19 cellular contexts compared by ENCODE assay signal in the genomic region with DNA sequence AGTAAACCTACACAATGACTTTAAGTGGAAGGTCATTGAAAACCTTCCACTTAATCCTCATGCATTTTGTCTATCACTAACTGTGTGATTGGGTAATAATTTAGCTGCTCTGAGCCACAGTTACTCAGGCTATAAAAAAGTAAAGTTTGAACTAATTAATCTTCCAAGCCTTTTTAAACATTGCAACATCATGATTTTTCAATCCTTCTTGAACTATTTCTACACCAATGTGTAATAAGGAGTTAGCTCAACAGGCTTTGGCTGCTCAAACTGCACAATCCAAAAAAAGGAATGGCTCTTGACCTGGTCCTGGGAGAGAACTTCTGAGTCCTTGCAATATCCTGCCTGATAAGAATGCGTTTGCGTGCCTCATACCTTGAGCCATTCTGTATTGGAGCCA. TPM values are rescaled to one million over a fixed set of nuclear protein-coding genes. Genes with fewer than 3 reads are reported as not detected.
DNase-seq lines count a peak whose midpoint lies in the region; TF ChIP-seq lines count a peak whose summit lies in the region.
"Had no signal": no experiment of that assay in that cellular context is flagged by ENCODE, and none has a peak within 500 bp of the region (broad histone marks: within the 10 kb centered on the region; RNA-seq: fewer than 3 reads in every experiment).

No MANE protein-coding gene starts in this region.

- H3K18ac ChIP-seq in H9 (ENCODE audit: insufficient read length, low read depth, low read length), result no peak overlapping the region

- H3K27me3 Mint-ChIP-seq in H9 (ENCODE audit: low read depth), result no peaks in the 10 kb centered on the region
- peaks cover 35% of the 10 kb centered on the region for H3K27me3 Mint-ChIP-seq in activated T-helper 2 cell treated with anti-CD3 and anti-CD28 coated beads, Interferon-gamma antibody, Interleukin-2, Interleukin-4, amounts not matched to agents 10 μg/mL and 5 μg/mL and 100 μg/mL, durations not matched to agents 14 hours and 24 hours and 36 hours (ENCODE audit: low read depth)

- H3K14ac ChIP-seq in H9 (ENCODE audit: insufficient read depth, low read length), result no peak overlapping the region

- WGBS in H9 (ENCODE audit: extremely low coverage, insufficient read length, low lambda C conversion rate), result no CpG with 5 or more reads among the region's 2 CpGs

- no peak overlapping the region for H2BK12ac ChIP-seq in H9 (ENCODE audit: insufficient read length, low read depth, low read length)

- intact Hi-C loops in activated T-helper 2 cell treated with anti-CD3 and anti-CD28 coated beads, Interferon-gamma antibody, Interleukin-2, Interleukin-4, amounts not matched to agents 10 μg/mL and 5 μg/mL and 100 μg/mL, durations not matched to agents 14 hours and 24 hours and 36 hours (cut with micrococcal nuclease), result loop anchor here (5.0 kb wide), 1 partner anchor 316 kb away; no protein-coding TSS in a partner anchor

- H4K20me1 ChIP-seq in H9 (ENCODE audit: control insufficient read depth, insufficient read depth, insufficient read length), result no peaks in the 10 kb centered on the region

- H4K5ac ChIP-seq in H9 (ENCODE audit: insufficient read length, low read depth, low read length), result no peak overlapping the region

- no peaks in the 10 kb centered on the region for H3K23me2 ChIP-seq in H9 (ENCODE audit: insufficient read length, low read depth, low read length, poor library complexity, severe bottlenecking)

- no peak overlapping the region for H2AFZ ChIP-seq in H9 (ENCODE audit: low read length)

- no peaks in the 10 kb centered on the region for H3K36me3 Mint-ChIP-seq in H9 (ENCODE audit: insufficient read depth in 1 of 3, low read depth in 3 of 3)
- H3K36me3 Mint-ChIP-seq in activated T-helper 2 cell treated with anti-CD3 and anti-CD28 coated beads, Interferon-gamma antibody, Interleukin-2, Interleukin-4, amounts not matched to agents 10 μg/mL and 5 μg/mL and 100 μg/mL, durations not matched to agents 14 hours and 24 hours and 36 hours (ENCODE audit: low read depth), result no peaks in the 10 kb centered on the region

- no peak overlapping the region for H3T11ph ChIP-seq in H9 (ENCODE audit: low read length)

- TF ChIP-seq CTCF in fibroblast of pulmonary artery (IDR thresholded peaks at IDR 0.05; ENCODE audit: low read length, missing control alignments) (no peak), H9 (conservative IDR thresholded peaks at IDR 0.05) (no peak)

- no peak overlapping the region for H2BK15ac ChIP-seq in H9 (ENCODE audit: low read depth, low read length)

- peaks cover 0 to 13% of the 10 kb centered on the region in 2 experiments; a peak in 2 of 4 replicates for H3K4me1 Mint-ChIP-seq in H9
- no peaks in the 10 kb centered on the region for H3K4me1 Mint-ChIP-seq in activated T-helper 2 cell treated with anti-CD3 and anti-CD28 coated beads, Interferon-gamma antibody, Interleukin-2, Interleukin-4, amounts not matched to agents 10 μg/mL and 5 μg/mL and 100 μg/mL, durations not matched to agents 14 hours and 24 hours and 36 hours (ENCODE audit: low read depth)
- H3K4me1 Mint-ChIP-seq: B cell had no signal

- H3K4me3 Mint-ChIP-seq in H9, result no peak overlapping the region
- no peak overlapping the region for H3K4me3 Mint-ChIP-seq in activated T-helper 2 cell treated with anti-CD3 and anti-CD28 coated beads, Interferon-gamma antibody, Interleukin-2, Interleukin-4, amounts not matched to agents 10 μg/mL and 5 μg/mL and 100 μg/mL, durations not matched to agents 14 hours and 24 hours and 36 hours (ENCODE audit: low read depth)
- H3K4me3 Mint-ChIP-seq: B cell had no signal

- H2BK5ac ChIP-seq in H9 (ENCODE audit: insufficient read length, low read length), result no peak overlapping the region

- H3K79me1 ChIP-seq in H9 (ENCODE audit: insufficient read depth, low read depth, low read length, poor library complexity, severe bottlenecking), result no peaks in the 10 kb centered on the region

- no peak overlapping the region for H3K27ac Mint-ChIP-seq in H9
- no peak overlapping the region for H3K27ac Mint-ChIP-seq in activated T-helper 2 cell treated with anti-CD3 and anti-CD28 coated beads, Interferon-gamma antibody, Interleukin-2, Interleukin-4, amounts not matched to agents 10 μg/mL and 5 μg/mL and 100 μg/mL, durations not matched to agents 14 hours and 24 hours and 36 hours
- H3K27ac Mint-ChIP-seq: B cell had no signal

- no peaks in the 10 kb centered on the region for H3K79me2 ChIP-seq in H9 (ENCODE audit: insufficient read depth, low read length)

- H3K27me3 ChIP-seq in H9 (ENCODE audit: insufficient read depth, low read length), result no peaks in the 10 kb centered on the region
- H3K27me3 ChIP-seq: ovary, vagina had no signal

- no peak overlapping the region for H2BK120ac ChIP-seq in H9 (ENCODE audit: low read depth, low read length, poor library complexity, severe bottlenecking)

- H3K4me3 ChIP-seq in fibroblast of pulmonary artery (replicated peaks; ENCODE audit: low read depth, low read length), result no peak overlapping the region
- H3K4me3 ChIP-seq: ovary, vagina had no signal

- H3K23ac ChIP-seq in H9 (ENCODE audit: insufficient read length, low read depth, low read length), result no peak overlapping the region

- no peak overlapping the region for H3K4me2 ChIP-seq in H9 (ENCODE audit: insufficient read depth, insufficient read length, low read length)

- H2AK5ac ChIP-seq in H9 (ENCODE audit: insufficient read length, low read length), result no peak overlapping the region

- H4K8ac ChIP-seq in H9 (replicated peaks; ENCODE audit: insufficient read length, low read depth, low read length), result no peak overlapping the region

- H3K4me1 ChIP-seq in H9 (ENCODE audit: insufficient read depth, low read length), result no peaks in the 10 kb centered on the region

- DNase-seq in GM04504 (ENCODE audit: low read depth), result peak; percentile 44
- DNase-seq in NOMO-1 treated with dmso at 0.1 percent for 144 hours (lab: John Stamatoyannopoulos, UW; ENCODE audit: unreplicated experiment), result peak; percentile 27
- DNase-seq in fibroblast of pulmonary artery (ENCODE audit: low read depth), result peak; percentile 77
- DNase-seq in renal cortical epithelial cell (ENCODE audit: low read depth), result peak; percentile 94
- DNase-seq in H9, result no peak
- no peak for DNase-seq in activated T-helper 2 cell treated with anti-CD3 and anti-CD28 coated beads, Interferon-gamma antibody, Interleukin-2, Interleukin-4, amounts not matched to agents 10 μg/mL and 5 μg/mL and 100 μg/mL, durations not matched to agents 14 hours and 24 hours and 36 hours (ENCODE audit: low spot score)
- DNase-seq in cortex of kidney (lab: John Stamatoyannopoulos, UW), result no peak
- DNase-seq: activated naive CD4-positive, alpha-beta T cell treated with anti-CD3 and anti-CD28 coated beads, Interleukin-2, amount 50 U/mL, for 16 hours; activated T-cell treated with anti-CD3 and anti-CD28 coated beads for 4 hours; Calu3; NCI-H1694 treated with DMSO at 0.1 percent for 48 hours; NCI-H446; NK-92 treated with Interleukin-12 subunit alpha and Interleukin-12 subunit beta, amount 100 ng/mL, for 24 hours; ovary; RPMI8226; stimulated activated CD4-positive, alpha-beta T cell treated with anti-CD3 and anti-CD28 coated beads, Interleukin-4, amount 100 ng/mL, for 1 hour; SW 1271 had no signal

- no peak overlapping the region for H3K4ac ChIP-seq in H9 (ENCODE audit: low read depth, low read length)

- peaks cover 0 to 3% of the 10 kb centered on the region in 2 experiments; a peak in 1 of 5 replicates for H3K9me3 Mint-ChIP-seq in H9
- H3K9me3 Mint-ChIP-seq in activated T-helper 2 cell treated with anti-CD3 and anti-CD28 coated beads, Interferon-gamma antibody, Interleukin-2, Interleukin-4, amounts not matched to agents 10 μg/mL and 5 μg/mL and 100 μg/mL, durations not matched to agents 14 hours and 24 hours and 36 hours, result no peaks in the 10 kb centered on the region

- no peak overlapping the region for H3K9ac ChIP-seq in H9 (ENCODE audit: extremely low read depth, insufficient read length, low read length)

- H2BK20ac ChIP-seq in H9 (ENCODE audit: low read depth, low read length, poor library complexity, severe bottlenecking), result no peak overlapping the region

- no peak overlapping the region for H3K56ac ChIP-seq in H9 (ENCODE audit: insufficient read length, low read depth, low read length)

- no peak overlapping the region for H3K27ac ChIP-seq in H9 (ENCODE audit: insufficient read length, low read depth, low read length)
- H3K27ac ChIP-seq: ovary, vagina had no signal

- no peaks in the 10 kb centered on the region for H3K9me3 ChIP-seq in H9 (ENCODE audit: control insufficient read depth, low read depth, low read length)
- H3K9me3 ChIP-seq: ovary, vagina had no signal

- no peak overlapping the region for H4K91ac ChIP-seq in H9 (ENCODE audit: insufficient read length, low read depth, low read length)

RNA-seq across cellular contexts. Expression of a gene that starts 34.8 kb away (rescaled TPM):
- 0.17 and 1.5 TPM in 2 replicates for total RNA-seq in renal cortical epithelial cell
- total RNA-seq in H9 (2021), result 8.6 and 10.5 TPM in 2 replicates
- total RNA-seq in activated T-helper 2 cell treated with anti-CD3 and anti-CD28 coated beads, Interferon-gamma antibody, Interleukin-2, Interleukin-4, amounts not matched to agents 10 μg/mL and 5 μg/mL and 100 μg/mL, durations not matched to agents 14 hours and 24 hours and 36 hours, result not detected in 2 replicates
- total RNA-seq: B cell, Calu3 had no signal

Comparison
In these comparisons a context has a peak if more than half of its experiments do, and no peak if none do; other contexts are left out.
1. DNase-seq: peak in GM04504 (single experiment), NOMO-1 treated with dmso at 0.1 percent for 144 hours (single experiment), fibroblast of pulmonary artery (single experiment) and renal cortical epithelial cell (single experiment); none in H9 (single experiment), activated T-helper 2 cell treated with anti-CD3 and anti-CD28 coated beads, Interferon-gamma antibody, Interleukin-2, Interleukin-4, amounts not matched to agents 10 μg/mL and 5 μg/mL and 100 μg/mL, durations not matched to agents 14 hours and 24 hours and 36 hours (single experiment) and cortex of kidney (single experiment).